ENCODE assay signal across 24 cellular contexts in the genomic region with DNA sequence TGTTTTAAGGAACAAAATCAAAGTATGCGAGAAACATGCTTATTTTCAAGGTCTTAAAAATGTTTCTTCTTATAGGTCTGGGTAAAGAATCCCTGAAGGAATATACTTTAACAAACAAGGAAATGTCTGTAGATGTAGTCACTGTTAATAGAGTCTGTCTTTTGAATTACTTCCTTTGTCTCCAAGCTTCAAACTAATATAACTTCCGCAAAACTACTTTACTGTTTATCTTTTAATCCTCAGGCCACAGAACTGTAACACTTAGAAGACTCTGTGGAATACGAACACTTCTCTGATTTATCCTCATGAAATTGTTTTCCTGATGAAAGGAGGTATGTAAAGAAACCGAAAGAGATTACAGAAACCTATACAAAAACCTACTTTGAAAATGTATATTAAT.
DNase-seq lines count a peak whose midpoint lies in the region; ATAC-seq and TF ChIP-seq lines count a peak whose summit lies in the region.
"Had no signal": no experiment of that assay in that cellular context is flagged by ENCODE, and none has a peak within 500 bp of the region (broad histone marks: within the 10 kb centered on the region; RNA-seq: fewer than 3 reads in every experiment).

No MANE protein-coding gene starts in this region.

- peaks cover 28% of the 10 kb centered on the region for H3K4me1 Mint-ChIP-seq in neural crest cell
- H3K4me1 Mint-ChIP-seq: activated CD8-positive, alpha-beta memory T cell treated with anti-CD3 and anti-CD28 coated beads, Interleukin-2, amount 10 ng/mL, durations not matched to agents 7 days and 5 days; CD14-positive monocyte had no signal

- ATAC-seq in DND-41 (ENCODE audit: insufficient read depth, low read depth) = no peak
- ATAC-seq: activated CD8-positive, alpha-beta memory T cell treated with anti-CD3 and anti-CD28 coated beads, Interleukin-2, amount 10 ng/mL, durations not matched to agents 7 days and 5 days; pancreas; sciatic nerve had no signal

- H3K27ac Mint-ChIP-seq in neural crest cell (ENCODE audit: unreplicated experiment) = peak overlapping the region; percentile 91
- H3K27ac Mint-ChIP-seq: activated CD8-positive, alpha-beta memory T cell treated with anti-CD3 and anti-CD28 coated beads, Interleukin-2, amount 10 ng/mL, durations not matched to agents 7 days and 5 days; activated naive CD4-positive, alpha-beta T cell treated with anti-CD3 and anti-CD28 coated beads, Interleukin-2, amount 50 U/mL, for 24 hours; activated T-helper 1 cell treated with anti-CD3 and anti-CD28 coated beads, Interleukin-12 subunit alpha, Interleukin-12 subunit beta, Interleukin-2, Interleukin-4 antibody, amounts not matched to agents 30 ng/mL and 10 ng/mL and 1 ng/mL, durations not matched to agents 14 hours and 24 hours and 36 hours; CD14-positive monocyte had no signal

- peak overlapping the region; percentile 5 for H3K4me3 Mint-ChIP-seq in neural crest cell
- H3K4me3 Mint-ChIP-seq: activated CD8-positive, alpha-beta memory T cell treated with anti-CD3 and anti-CD28 coated beads, Interleukin-2, amount 10 ng/mL, durations not matched to agents 7 days and 5 days; activated naive CD4-positive, alpha-beta T cell treated with anti-CD3 and anti-CD28 coated beads, Interleukin-2, amount 50 U/mL, for 24 hours; activated T-helper 1 cell treated with anti-CD3 and anti-CD28 coated beads, Interleukin-12 subunit alpha, Interleukin-12 subunit beta, Interleukin-2, Interleukin-4 antibody, amounts not matched to agents 30 ng/mL and 10 ng/mL and 1 ng/mL, durations not matched to agents 14 hours and 24 hours and 36 hours; CD14-positive monocyte had no signal

- H3K36me3 Mint-ChIP-seq in neural crest cell (ENCODE audit: low read depth) = peaks cover 5% of the 10 kb centered on the region
- H3K36me3 Mint-ChIP-seq: activated CD8-positive, alpha-beta memory T cell treated with anti-CD3 and anti-CD28 coated beads, Interleukin-2, amount 10 ng/mL, durations not matched to agents 7 days and 5 days; activated naive CD4-positive, alpha-beta T cell treated with anti-CD3 and anti-CD28 coated beads, Interleukin-2, amount 50 U/mL, for 24 hours; CD14-positive monocyte had no signal

- H3K9ac ChIP-seq in DND-41 (ENCODE audit: low read depth, low read length) = no peak overlapping the region
- H3K9ac ChIP-seq in OCI-LY1 (ENCODE audit: low read length) = no peak overlapping the region
- H3K9ac ChIP-seq in mammary epithelial cell (ENCODE audit: insufficient read depth, low read length) = no peak overlapping the region

- H3K27me3 Mint-ChIP-seq in neural crest cell (ENCODE audit: low read depth) = no peaks in the 10 kb centered on the region
- H3K27me3 Mint-ChIP-seq: activated CD8-positive, alpha-beta memory T cell treated with anti-CD3 and anti-CD28 coated beads, Interleukin-2, amount 10 ng/mL, durations not matched to agents 7 days and 5 days; activated naive CD4-positive, alpha-beta T cell treated with anti-CD3 and anti-CD28 coated beads, Interleukin-2, amount 50 U/mL, for 24 hours had no signal

- TF ChIP-seq CTCF in DND-41 (IDR thresholded peaks at IDR 0.05; ENCODE audit: borderline replicate concordance, extremely low read depth, low read length, poor library complexity, severe bottlenecking) (no peak), OCI-LY1 (IDR thresholded peaks at IDR 0.05; ENCODE audit: low read length) (no peak), mammary epithelial cell (conservative IDR thresholded peaks at IDR 0.05 in 1 of 2, IDR thresholded peaks at IDR 0.05 in 1 of 2; ENCODE audit: extremely low read depth in 1 of 2, insufficient read depth in 1 of 2, low read depth in 1 of 2, low read length in 2 of 2) (no peak), neural crest cell (conservative IDR thresholded peaks at IDR 0.05) (no peak)

- H4K20me1 ChIP-seq in DND-41 (ENCODE audit: insufficient read depth, low read length) (no peaks in the 10 kb centered on the region), OCI-LY1 (ENCODE audit: insufficient read depth, low read length) (no peaks in the 10 kb centered on the region), mammary epithelial cell (ENCODE audit: insufficient read depth, low read length) (no peaks in the 10 kb centered on the region)

- BruUV-seq in mammary epithelial cell (replicated peaks; lab: Mats Ljungman, UMichigan) = no TSS peak

- H3K36me3 ChIP-seq in DND-41 (ENCODE audit: insufficient read depth, low read length) (no peaks in the 10 kb centered on the region), OCI-LY1 (ENCODE audit: insufficient read depth, low read length) (no peaks in the 10 kb centered on the region), mammary epithelial cell (ENCODE audit: insufficient read depth, low read length) (no peaks in the 10 kb centered on the region)
- H3K36me3 ChIP-seq: esophagus muscularis mucosa, pancreas had no signal

- peak overlapping the region; percentile 2; the same call in 1 of the 2 replicates for H3K4me2 ChIP-seq in DND-41 (ENCODE audit: insufficient read depth, low read length)
- H3K4me2 ChIP-seq in OCI-LY1 (ENCODE audit: low read length) = no peak overlapping the region
- H3K4me2 ChIP-seq in mammary epithelial cell (ENCODE audit: insufficient read depth, low read depth, low read length) = no peak overlapping the region

- H2AFZ ChIP-seq in DND-41 (ENCODE audit: low read depth, low read length) = peak overlapping the region; percentile 69
- peak overlapping the region; percentile 77; the same call in 1 of the 2 replicates for H2AFZ ChIP-seq in OCI-LY1 (ENCODE audit: low read length)
- H2AFZ ChIP-seq in mammary epithelial cell (ENCODE audit: low read depth, low read length) = peak overlapping the region; percentile 70

- no peak overlapping the region for H3K4me3 ChIP-seq in DND-41 (ENCODE audit: low read depth in 1 of 2, low read length in 2 of 2)
- no peak overlapping the region for H3K4me3 ChIP-seq in OCI-LY1 (ENCODE audit: low read depth, low read length, poor library complexity, severe bottlenecking)
- no peak overlapping the region for H3K4me3 ChIP-seq in mammary epithelial cell (replicated peaks in 1 of 3; ENCODE audit: insufficient read depth in 1 of 3, low read depth in 2 of 3, low read length in 3 of 3)
- H3K4me3 ChIP-seq: esophagus muscularis mucosa, lung, pancreas had no signal

- CTCF ChIA-PET in mammary epithelial cell (lab: Charles Lee; ENCODE audit: low non-redundant PET) = no interaction called here

- H3K9me3 ChIP-seq in DND-41 (ENCODE audit: insufficient read depth, low read length, severe bottlenecking) (no peaks in the 10 kb centered on the region), OCI-LY1 (ENCODE audit: low read length) (0 out of 2 replicates have a peak, but pooled peaks cover 13% of the 10 kb centered on the region), mammary epithelial cell (replicated peaks; ENCODE audit: insufficient read depth, low read length) (no peaks in the 10 kb centered on the region)
- H3K9me3 ChIP-seq: pancreas had no signal

- dilution Hi-C loops in mammary epithelial cell (cut with HindIII; ENCODE audit: low sequenced_read_pairs) = no loop called here

- H3K27ac ChIP-seq in DND-41 (ENCODE audit: low read length) = peak overlapping the region; percentile 49
- H3K27ac ChIP-seq in OCI-LY1 (ENCODE audit: low read depth, low read length, poor library complexity, severe bottlenecking) = no peak overlapping the region
- no peak overlapping the region for H3K27ac ChIP-seq in mammary epithelial cell (ENCODE audit: insufficient read depth, low read depth, low read length)
- H3K27ac ChIP-seq: esophagus muscularis mucosa, pancreas had no signal

- WGBS in mammary epithelial cell (ENCODE audit: low coverage, missing lambda C conversion rate) = 71% methylated on average over 4 of the region's 4 CpGs

- no peak for DNase-seq in DND-41
- DNase-seq in mammary epithelial cell = no peak
- no peak for DNase-seq in neural crest cell (ENCODE audit: low read depth, low spot score)
- no peak for DNase-seq in hippocampal formation (lab: John Stamatoyannopoulos, UW)
- DNase-seq in activated T-cell treated with anti-CD3 and anti-CD28 coated beads, Interleukin-2, amount 50 U/mL, for 1 hour = no peak
- no peak for DNase-seq in kidney tubule cell (ENCODE audit: low spot score)
- no peak for DNase-seq in NCI-H510A treated with DMSO at 0.1 percent for 48 hours (lab: John Stamatoyannopoulos, UW)
- DNase-seq: activated CD4-positive, alpha-beta T cell treated with anti-CD3 and anti-CD28 coated beads for 48 hours; activated CD8-positive, alpha-beta memory T cell treated with anti-CD3 and anti-CD28 coated beads, Interleukin-2, amount 10 ng/mL, durations not matched to agents 7 days and 5 days; aorta; effector memory CD4-positive, alpha-beta T cell; GOT3; NCI-H1417; NCI-H2107; NCI-H510A; pancreas; T-helper 1 cell had no signal

- intact Hi-C loops in mammary epithelial cell (cut with micrococcal nuclease) = no loop called here

- no peaks in the 10 kb centered on the region for H3K9me2 ChIP-seq in OCI-LY1 (ENCODE audit: low read depth, low read length)

- H3K4me1 ChIP-seq in DND-41 (ENCODE audit: insufficient read depth, low read length) (peaks cover 31% of the 10 kb centered on the region), OCI-LY1 (ENCODE audit: insufficient read depth, low read length, severe bottlenecking) (peaks cover 35% of the 10 kb centered on the region), mammary epithelial cell (ENCODE audit: insufficient read depth, low read length) (peaks cover 3% of the 10 kb centered on the region)
- H3K4me1 ChIP-seq: pancreas had no signal

- peaks cover 4% of the 10 kb centered on the region for H3K9me3 Mint-ChIP-seq in neural crest cell
- H3K9me3 Mint-ChIP-seq: activated naive CD4-positive, alpha-beta T cell treated with anti-CD3 and anti-CD28 coated beads, Interleukin-2, amount 50 U/mL, for 24 hours; activated T-helper 1 cell treated with anti-CD3 and anti-CD28 coated beads, Interleukin-12 subunit alpha, Interleukin-12 subunit beta, Interleukin-2, Interleukin-4 antibody, amounts not matched to agents 30 ng/mL and 10 ng/mL and 1 ng/mL, durations not matched to agents 14 hours and 24 hours and 36 hours had no signal

- H3K27me3 ChIP-seq in DND-41 (ENCODE audit: insufficient read depth, low read length, poor library complexity) (no peaks in the 10 kb centered on the region), OCI-LY1 (ENCODE audit: insufficient read depth, low read length) (no peaks in the 10 kb centered on the region), mammary epithelial cell (ENCODE audit: insufficient read depth, low read length) (no peaks in the 10 kb centered on the region)
- H3K27me3 ChIP-seq: esophagus muscularis mucosa, pancreas had no signal

- no peaks in the 10 kb centered on the region for H3K79me2 ChIP-seq in DND-41 (ENCODE audit: insufficient read depth, low read length)
- no peaks in the 10 kb centered on the region for H3K79me2 ChIP-seq in OCI-LY1 (ENCODE audit: insufficient read depth, low read length)
- no peaks in the 10 kb centered on the region for H3K79me2 ChIP-seq in mammary epithelial cell (ENCODE audit: insufficient read depth, low read length)

- in situ Hi-C loops in mammary epithelial cell (cut with MboI; ENCODE audit: low sequenced_read_pairs in 2 of 2) = no loop called here

- no peaks in the 10 kb centered on the region for H3F3A ChIP-seq in OCI-LY1 (ENCODE audit: insufficient read depth, low read length)
